ENCODE assay signal across 16 cellular contexts in genomic region chr20:57625181-57625958, GRCh38. TPM values are rescaled to one million over a fixed set of nuclear protein-coding genes. Genes with fewer than 3 reads are reported as not detected.
"Had no signal": no experiment of that assay in that cellular context is flagged by ENCODE, and none has a peak within 500 bp of the region (broad histone marks: within the 10 kb centered on the region; RNA-seq: fewer than 3 reads in every experiment).

No MANE protein-coding gene starts in this region.

- H3K27me3 Mint-ChIP-seq: T-helper 17 cell had no signal

- H3K4me1 Mint-ChIP-seq: endodermal cell had no signal

- ATAC-seq: lower lobe of right lung; stimulated activated effector memory CD8-positive, alpha-beta T cell treated with anti-CD3 and anti-CD28 coated beads, Interleukin-12 subunit alpha, Interleukin-12 subunit beta, amount 100 ng/mL, for 72 hours; T-helper 17 cell; WTC11 had no signal

- H3K4me3 Mint-ChIP-seq: activated CD4-positive, alpha-beta T cell treated with anti-CD3 and anti-CD28 coated beads, Interleukin-2, amount 10 ng/mL, durations not matched to agents 7 days and 5 days; endodermal cell; stimulated activated effector memory CD8-positive, alpha-beta T cell treated with anti-CD3 and anti-CD28 coated beads, Interleukin-12 subunit alpha, Interleukin-12 subunit beta, amount 100 ng/mL, for 72 hours; T-helper 17 cell; type B pancreatic cell; WTC11 had no signal

- DNase-seq: activated CD4-positive, alpha-beta T cell treated with anti-CD3 and anti-CD28 coated beads, Interleukin-2, amount 10 ng/mL, durations not matched to agents 7 days and 5 days; amygdala; brain microvascular endothelial cell; cerebellar nuclear complex; dermis blood vessel endothelial cell; endodermal cell; erythroblast; lower lobe of right lung; midbrain; small intestine; T-helper 17 cell had no signal

- H3K27ac Mint-ChIP-seq: activated CD4-positive, alpha-beta T cell treated with anti-CD3 and anti-CD28 coated beads, Interleukin-2, amount 10 ng/mL, durations not matched to agents 7 days and 5 days; endodermal cell; stimulated activated effector memory CD8-positive, alpha-beta T cell treated with anti-CD3 and anti-CD28 coated beads, Interleukin-12 subunit alpha, Interleukin-12 subunit beta, amount 100 ng/mL, for 72 hours; type B pancreatic cell; WTC11 had no signal

- H3K36me3 Mint-ChIP-seq: type B pancreatic cell had no signal

RNA-seq across cellular contexts. Expression of gene ZBP1, which starts 5.1 kb away (rescaled TPM):
- total RNA-seq: dermis blood vessel endothelial cell, endodermal cell, hepatocyte, right atrium auricular region, WTC11 had no signal
